In the genomic region with DNA sequence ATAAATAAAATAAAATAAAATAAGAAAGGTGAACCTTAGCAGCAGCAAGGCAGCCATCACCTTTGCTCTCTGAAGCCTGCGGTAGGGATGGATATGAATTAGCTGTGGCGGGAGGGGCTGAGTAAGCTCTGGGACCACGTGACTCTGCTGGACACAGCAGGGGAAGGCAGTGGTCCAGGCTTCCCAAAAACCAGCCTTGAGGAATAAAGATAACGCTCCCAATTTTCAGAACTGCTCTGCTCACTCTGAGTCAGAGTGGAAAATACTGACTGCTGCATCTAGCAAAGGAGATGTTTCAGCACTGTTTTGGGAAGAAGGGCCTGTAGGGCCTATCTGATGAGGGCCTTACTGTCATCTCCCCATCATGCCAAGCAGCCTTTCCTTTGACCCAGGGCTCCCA, we compare ENCODE assay signal across 9 cellular contexts. TPM values are rescaled to one million over a fixed set of nuclear protein-coding genes. Genes with fewer than 3 reads are reported as not detected.
DNase-seq lines count a peak whose midpoint lies in the region; ATAC-seq, FAIRE-seq and TF ChIP-seq lines count a peak whose summit lies in the region.
"Not testable (repeated sequence)": the region's sequence is repeated elsewhere in the genome, so short reads cannot be mapped to it uniquely, and the experiment has no call there.
"Had no signal": no experiment of that assay in that cellular context is flagged by ENCODE, and none has a peak within 500 bp of the region (broad histone marks: within the 10 kb centered on the region; RNA-seq: fewer than 3 reads in every experiment).

No MANE protein-coding gene starts in this region.

- H3K27ac Mint-ChIP-seq in chondrocyte (ENCODE audit: unreplicated experiment) = not testable (repeated sequence)

- not testable (repeated sequence) for H2AFZ ChIP-seq in smooth muscle cell (ENCODE audit: low read depth)

- H3K36me3 Mint-ChIP-seq in chondrocyte (ENCODE audit: low read depth) = not testable (repeated sequence)

- H3K4me2 ChIP-seq in smooth muscle cell = peak overlapping the region; percentile 13

- FAIRE-seq in HTR-8/SVneo (lab: Jason Lieb, UNC) = peak; percentile 63

- not testable (repeated sequence) for H3K36me3 ChIP-seq in adrenal gland (replicated peaks in 1 of 2); cardiac muscle cell; left lung; smooth muscle cell (ENCODE audit: low read depth); aorta (ENCODE audit: control insufficient read depth in 1 of 2, insufficient read depth in 2 of 2, low read length in 1 of 2)

- H4K20me1 ChIP-seq in smooth muscle cell (ENCODE audit: low read depth) = not testable (repeated sequence)

- H3K27ac ChIP-seq in adrenal gland (peak overlapping the region in 4 of 5 donors; percentile 2 to 86 (median 60)), cardiac muscle cell (peak overlapping the region; percentile 37), left lung (peak overlapping the region in 1 of 2 donors; percentile 69), smooth muscle cell (ENCODE audit: low read depth) (peak overlapping the region; percentile 55), aorta (ENCODE audit: low read depth in 1 of 2, low read length in 2 of 2) (peak overlapping the region in 1 of 2 donors; percentile 46)

- not testable (repeated sequence) for H3K27me3 Mint-ChIP-seq in chondrocyte (ENCODE audit: low read depth)

- H3K4me1 ChIP-seq in adrenal gland (replicated peaks in 1 of 2); cardiac muscle cell (ENCODE audit: low read depth); left lung; smooth muscle cell (ENCODE audit: low read depth); aorta (ENCODE audit: control insufficient read depth in 1 of 2, insufficient read depth in 2 of 2, low read length in 2 of 2): not testable (repeated sequence)

- 30 to 51% (median 37%) methylated on average over 4 of the region's 4 CpGs for WGBS in adrenal gland, 4 donors
- 12% methylated on average over 4 of the region's 4 CpGs for WGBS in smooth muscle cell (ENCODE audit: low lambda C conversion rate)
- WGBS in aorta, 2 donors = 5 to 6% methylated on average over 4 of the region's 4 CpGs

- H3K79me2 ChIP-seq in smooth muscle cell (ENCODE audit: low read depth) = not testable (repeated sequence)

- not testable (repeated sequence) for H3K9me3 ChIP-seq in adrenal gland (replicated peaks in 1 of 3); cardiac muscle cell (ENCODE audit: low read depth); left lung; smooth muscle cell (replicated peaks; ENCODE audit: low read depth); aorta (ENCODE audit: control insufficient read depth, low read length)

- H3K4me3 Mint-ChIP-seq in chondrocyte (ENCODE audit: unreplicated experiment) = not testable (repeated sequence)

- not testable (repeated sequence) for TF ChIP-seq CTCF in adrenal gland (IDR thresholded peaks at IDR 0.05); chondrocyte (IDR thresholded peaks at IDR 0.05); cardiac muscle cell (IDR thresholded peaks at IDR 0.05; ENCODE audit: low read depth, low read length); left lung (IDR thresholded peaks at IDR 0.05); omental fat pad (IDR thresholded peaks at IDR 0.05); smooth muscle cell (IDR thresholded peaks at IDR 0.05; ENCODE audit: borderline replicate concordance, insufficient read depth, poor library complexity, severe bottlenecking)

- DNase-seq in HTR-8/SVneo (ENCODE audit: insufficient read length, low spot score); left lung; omental fat pad (ENCODE audit: low spot score); smooth muscle cell (lab: John Stamatoyannopoulos, UW; ENCODE audit: unreplicated experiment): not testable (repeated sequence)
- peak in 5 of 7 donors; percentile 70 to 83 (median 78) for DNase-seq in adrenal gland
- DNase-seq in chondrocyte (ENCODE audit: low spot score) = peak; percentile 5
- peak in 1 of 2 donors; percentile 44 for DNase-seq in cardiac muscle cell (ENCODE audit: low read depth in 1 of 2, low spot score in 1 of 2)
- peak in 1 of 2 donors; percentile 74 for DNase-seq in aorta

- ATAC-seq in left lung = peak; percentile 83
- ATAC-seq in omental fat pad (ENCODE audit: low FRiP score) = peak; percentile 53
- ATAC-seq in aorta (ENCODE audit: low FRiP score) = peak; percentile 88

- H3K9ac ChIP-seq in smooth muscle cell (ENCODE audit: low read depth) = not testable (repeated sequence)

- H3K9me3 Mint-ChIP-seq in chondrocyte (ENCODE audit: low read depth) = not testable (repeated sequence)

- not testable (repeated sequence) for TF ChIP-seq POLR2A in adrenal gland (IDR thresholded peaks at IDR 0.05)

- not testable (repeated sequence) for H3K4me1 Mint-ChIP-seq in chondrocyte (ENCODE audit: low read depth)

- not testable (repeated sequence) for H3K4me3 ChIP-seq in adrenal gland; cardiac muscle cell; left lung; smooth muscle cell; aorta (ENCODE audit: low read length in 2 of 2)

- not testable (repeated sequence) for H3K27me3 ChIP-seq in adrenal gland; cardiac muscle cell; left lung; smooth muscle cell (ENCODE audit: low read depth); aorta (ENCODE audit: control insufficient read depth in 1 of 2, insufficient read depth in 2 of 2, low read length in 1 of 2)

- peaks cover 30% of the 10 kb centered on the region for H3F3A ChIP-seq in smooth muscle cell (ENCODE audit: low read depth)

- intact Hi-C loops in adrenal gland (cut with DNase I); left lung (cut with DNase I); aorta (cut with DNase I): not testable (repeated sequence)

RNA-seq across cellular contexts. Expression of a gene that starts 15.0 kb away (rescaled TPM):
- total RNA-seq in adrenal gland (1,000 to 10,000 TPM; 1,297 to 2,928 (median 2,139) TPM), chondrocyte (1,031 to 1,215 TPM (median 1,058 TPM) in 3 replicates), cardiac muscle cell (1,467 and 1,491 TPM in 2 replicates), left lung (1,000 to 10,000 TPM; 1,151 to 1,430 TPM), omental fat pad (1,000 to 10,000 TPM in 1 of 4 donors, 100 to 1,000 TPM in 3; 679 to 1,195 (median 826) TPM), smooth muscle cell (1,100 and 1,184 TPM in 2 replicates), aorta (100 to 1,000 TPM; 809 to 914 TPM)
- polyA plus RNA-seq in adrenal gland (1,000 to 10,000 TPM in 2 of 3 donors, 100 to 1,000 TPM in 1; 588 to 2,867 (median 1,416) TPM), cardiac muscle cell (1,854 and 2,609 TPM in 2 replicates), smooth muscle cell (2,038 and 2,323 TPM in 2 replicates), aorta (1,000 to 10,000 TPM in 1 of 2 donors, 100 to 1,000 TPM in 1; 929 to 1,130 TPM)

RNA-seq across cellular contexts. Expression of a gene that starts 19.5 kb away (rescaled TPM):
- 100 to 1,000 TPM in 1 of 8 donors, 10 to 100 TPM in 7; 34.1 to 110 (median 47.3) TPM for total RNA-seq in adrenal gland
- polyA plus RNA-seq in adrenal gland = 10 to 100 TPM; 23.3 to 67.3 (median 61.7) TPM
- 1.6 to 47.6 TPM (median 43.5 TPM) in 3 replicates for total RNA-seq in chondrocyte
- total RNA-seq in cardiac muscle cell = 0.09 and 0.28 TPM in 2 replicates
- polyA plus RNA-seq in cardiac muscle cell = 0.72 and 0.93 TPM in 2 replicates
- 10 to 100 TPM; 58.0 to 97.7 TPM for total RNA-seq in left lung
- total RNA-seq in omental fat pad = 10 to 100 TPM; 12.1 to 47.6 (median 28.9) TPM
- 51.4 and 58.0 TPM in 2 replicates for total RNA-seq in smooth muscle cell
- polyA plus RNA-seq in smooth muscle cell = 65.6 and 92.9 TPM in 2 replicates
- total RNA-seq in aorta = 10 to 100 TPM; 33.4 to 40.3 TPM
- 10 to 100 TPM in 1 of 2 donors, 1 to 10 TPM in 1; 8.5 to 27.7 TPM for polyA plus RNA-seq in aorta
- total RNA-seq: MCF 10A had no signal

RNA-seq across cellular contexts. Expression of a gene that starts 42.6 kb away (rescaled TPM):
- total RNA-seq in adrenal gland (10 to 100 TPM; 19.9 to 31.7 (median 25.8) TPM), chondrocyte (4.3 to 12.3 TPM (median 10.7 TPM) in 3 replicates), cardiac muscle cell (55.3 and 88.4 TPM in 2 replicates), left lung (10 to 100 TPM; 11.5 to 13.5 TPM), omental fat pad (10 to 100 TPM; 16.1 to 29.1 (median 23.5) TPM), smooth muscle cell (17.5 and 21.2 TPM in 2 replicates), aorta (10 to 100 TPM in 1 of 2 donors, 1 to 10 TPM in 1; 9.5 to 24.8 TPM)
- polyA plus RNA-seq in adrenal gland (10 to 100 TPM; 28.1 to 37.9 (median 32.9) TPM), cardiac muscle cell (67.1 and 91.8 TPM in 2 replicates), smooth muscle cell (33.9 and 44.5 TPM in 2 replicates), aorta (10 to 100 TPM; 17.2 to 33.8 TPM)
